ENCODE assay signal across 27 cellular contexts in genomic region chr3:160150066-160150465, GRCh38.
"Had no signal": no experiment of that assay in that cellular context is flagged by ENCODE, and none has a peak within 500 bp of the region (broad histone marks: within the 10 kb centered on the region; RNA-seq: fewer than 3 reads in every experiment).

No MANE protein-coding gene starts in this region.

- H3K27me3 ChIP-seq: breast epithelium, esophagus muscularis mucosa, left lung, sigmoid colon, tibial nerve had no signal

- H3K27ac Mint-ChIP-seq: activated CD4-positive, alpha-beta memory T cell treated with anti-CD3 and anti-CD28 coated beads, Interleukin-2, amount 10 ng/mL, durations not matched to agents 7 days and 5 days; activated CD4-positive, alpha-beta T cell treated with anti-CD3 and anti-CD28 coated beads, Interleukin-2, amount 10 ng/mL, durations not matched to agents 7 days and 5 days; activated T-cell treated with anti-CD3 and anti-CD28 coated beads, Interleukin-2, amount 50 U/mL, for 24 hours; activated T-helper 17 cell treated with anti-CD3 and anti-CD28 coated beads, Interleukin-2, amount 50 U/mL, for 72 hours; dendritic cell treated with granulocyte-macrophage colony-stimulating factor and Interleukin-4, amounts not matched to agents 40 ng/mL and 50 ng/mL, for 4 days; endodermal cell; nephron; T-cell; WTC11 had no signal

- H3K27ac ChIP-seq: breast epithelium, esophagus muscularis mucosa, left lung, sigmoid colon, tibial nerve had no signal

- H3K4me1 Mint-ChIP-seq: activated CD4-positive, alpha-beta memory T cell treated with anti-CD3 and anti-CD28 coated beads, Interleukin-2, amount 10 ng/mL, durations not matched to agents 7 days and 5 days; activated CD4-positive, alpha-beta T cell treated with anti-CD3 and anti-CD28 coated beads, Interleukin-2, amount 10 ng/mL, durations not matched to agents 7 days and 5 days; activated T-helper 17 cell treated with anti-CD3 and anti-CD28 coated beads, Interleukin-2, amount 50 U/mL, for 72 hours; central memory CD8-positive, alpha-beta T cell; endodermal cell; nephron; T-cell had no signal

- H3K27me3 Mint-ChIP-seq: activated CD4-positive, alpha-beta T cell treated with anti-CD3 and anti-CD28 coated beads, Interleukin-2, amount 10 ng/mL, durations not matched to agents 7 days and 5 days; activated T-helper 17 cell treated with anti-CD3 and anti-CD28 coated beads, Interleukin-2, amount 50 U/mL, for 72 hours; central memory CD8-positive, alpha-beta T cell; dendritic cell treated with granulocyte-macrophage colony-stimulating factor and Interleukin-4, amounts not matched to agents 40 ng/mL and 50 ng/mL, for 4 days had no signal

- ATAC-seq: activated T-helper 17 cell treated with anti-CD3 and anti-CD28 coated beads, Interleukin-2, amount 50 U/mL, for 72 hours; left lung; T-cell; WTC11 had no signal

- H3K9me3 Mint-ChIP-seq: activated CD4-positive, alpha-beta memory T cell treated with anti-CD3 and anti-CD28 coated beads, Interleukin-2, amount 10 ng/mL, durations not matched to agents 7 days and 5 days; activated CD4-positive, alpha-beta T cell treated with anti-CD3 and anti-CD28 coated beads, Interleukin-2, amount 10 ng/mL, durations not matched to agents 7 days and 5 days; activated T-cell treated with anti-CD3 and anti-CD28 coated beads, Interleukin-2, amount 50 U/mL, for 24 hours; activated T-helper 17 cell treated with anti-CD3 and anti-CD28 coated beads, Interleukin-2, amount 50 U/mL, for 72 hours; central memory CD8-positive, alpha-beta T cell; dendritic cell treated with granulocyte-macrophage colony-stimulating factor and Interleukin-4, amounts not matched to agents 40 ng/mL and 50 ng/mL, for 4 days; endodermal cell; T-cell had no signal

- H3K9me3 ChIP-seq: breast epithelium, esophagus muscularis mucosa, heart right ventricle, left lung, sigmoid colon, tibial nerve had no signal

- H3K36me3 ChIP-seq: breast epithelium, esophagus muscularis mucosa, heart right ventricle, left lung, sigmoid colon, tibial nerve had no signal

- DNase-seq: activated CD4-positive, alpha-beta memory T cell treated with anti-CD3 and anti-CD28 coated beads, Interleukin-2, amount 10 ng/mL, durations not matched to agents 7 days and 5 days; activated CD4-positive, alpha-beta T cell treated with anti-CD3 and anti-CD28 coated beads for 1 hour; activated CD4-positive, alpha-beta T cell treated with anti-CD3 and anti-CD28 coated beads, Interleukin-2, amount 10 ng/mL, durations not matched to agents 7 days and 5 days; activated CD8-positive, alpha-beta memory T cell treated with anti-CD3 and anti-CD28 coated beads, Interleukin-2, amount 50 U/mL, for 48 hours; activated gamma-delta T cell treated with Interleukin-2 at 50 U/mL for 16 hours; activated naive CD4-positive, alpha-beta T cell treated with anti-CD3 and anti-CD28 coated beads, Interleukin-2, amount 50 U/mL, for 16 hours; activated T-cell treated with anti-CD3 and anti-CD28 coated beads, Interleukin-2, amount 50 U/mL, for 24 hours; amniotic stem cell; endodermal cell; heart right ventricle; kidney glomerular epithelial cell; left lung; mesendoderm; sigmoid colon; small intestine; stimulated activated CD4-positive, alpha-beta T cell treated with anti-CD3 and anti-CD28 coated beads, Interleukin-15, amount 100 ng/mL, for 24 hours; stimulated activated naive CD4-positive, alpha-beta T cell; T-cell had no signal

- H3K4me3 ChIP-seq: breast epithelium, esophagus muscularis mucosa, heart right ventricle, left lung, lung, sigmoid colon, tibial nerve had no signal

- H3K4me3 Mint-ChIP-seq: activated CD4-positive, alpha-beta memory T cell treated with anti-CD3 and anti-CD28 coated beads, Interleukin-2, amount 10 ng/mL, durations not matched to agents 7 days and 5 days; activated CD4-positive, alpha-beta T cell treated with anti-CD3 and anti-CD28 coated beads, Interleukin-2, amount 10 ng/mL, durations not matched to agents 7 days and 5 days; activated T-cell treated with anti-CD3 and anti-CD28 coated beads, Interleukin-2, amount 50 U/mL, for 24 hours; activated T-helper 17 cell treated with anti-CD3 and anti-CD28 coated beads, Interleukin-2, amount 50 U/mL, for 72 hours; central memory CD8-positive, alpha-beta T cell; dendritic cell treated with granulocyte-macrophage colony-stimulating factor and Interleukin-4, amounts not matched to agents 40 ng/mL and 50 ng/mL, for 4 days; endodermal cell; nephron; T-cell; WTC11 had no signal

- H3K36me3 Mint-ChIP-seq: T-cell, WTC11 had no signal

- H3K4me1 ChIP-seq: breast epithelium, esophagus muscularis mucosa, heart right ventricle, left lung, tibial nerve had no signal
